In genomic region chr19:3122512-3122870, GRCh38 we compare ENCODE assay signal across 38 cellular contexts. TPM values are rescaled to one million over a fixed set of nuclear protein-coding genes. Genes with fewer than 3 reads are reported as not detected.
"Had no signal": no experiment of that assay in that cellular context is flagged by ENCODE, and none has a peak within 500 bp of the region (broad histone marks: within the 10 kb centered on the region; RNA-seq: fewer than 3 reads in every experiment).

No MANE protein-coding gene starts in this region.

- H3K4me3 Mint-ChIP-seq: activated B cell treated with CpG ODN at 0.5 μM for 24 hours; activated CD4-positive, alpha-beta memory T cell treated with anti-CD3 and anti-CD28 coated beads for 36 hours; activated naive CD4-positive, alpha-beta T cell treated with anti-CD3 and anti-CD28 coated beads for 36 hours; activated T-cell treated with anti-CD3 and anti-CD28 coated beads, Interleukin-2, amount 50 U/mL, for 4 hours; activated T-helper 1 cell treated with anti-CD3 and anti-CD28 coated beads, Interleukin-12 subunit alpha, Interleukin-12 subunit beta, Interleukin-2, Interleukin-4 antibody, amounts not matched to agents 30 ng/mL and 10 ng/mL and 1 ng/mL, durations not matched to agents 14 hours and 24 hours and 36 hours; T-cell; T-helper 17 cell had no signal

- H3K36me3 ChIP-seq: breast epithelium had no signal

- H3K27ac Mint-ChIP-seq: activated B cell treated with CpG ODN at 0.5 μM for 24 hours; activated CD4-positive, alpha-beta memory T cell treated with anti-CD3 and anti-CD28 coated beads for 36 hours; activated naive CD4-positive, alpha-beta T cell treated with anti-CD3 and anti-CD28 coated beads for 36 hours; activated naive CD4-positive, alpha-beta T cell treated with anti-CD3 and anti-CD28 coated beads, Interleukin-2, amount 50 U/mL, for 72 hours; activated T-helper 1 cell treated with anti-CD3 and anti-CD28 coated beads, Interleukin-12 subunit alpha, Interleukin-12 subunit beta, Interleukin-2, Interleukin-4 antibody, amounts not matched to agents 30 ng/mL and 10 ng/mL and 1 ng/mL, durations not matched to agents 14 hours and 24 hours and 36 hours; T-cell had no signal

- H3K9ac ChIP-seq: SK-N-SH had no signal

- H3K27ac ChIP-seq: adrenal gland, body of pancreas, breast epithelium, SJSA1, VCaP had no signal

- DNase-seq: activated B cell treated with CpG ODN at 0.5 μM for 24 hours; activated CD4-positive, alpha-beta memory T cell treated with anti-CD3 and anti-CD28 coated beads for 36 hours; activated CD4-positive, alpha-beta T cell treated with anti-CD3 and anti-CD28 coated beads for 4 hours; activated CD4-positive, alpha-beta T cell treated with anti-CD3 and anti-CD28 coated beads, Interleukin-2, amount 50 U/mL, for 1 hour; activated CD4-positive, CD25-positive, alpha-beta regulatory T cell treated with anti-CD3 and anti-CD28 coated beads, Interleukin-2, amount 50 U/mL, for 72 hours; activated CD8-positive, alpha-beta memory T cell treated with anti-CD3 and anti-CD28 coated beads, Interleukin-2, amount 50 U/mL, for 4 hours; activated gamma-delta T cell treated with Interleukin-2 at 50 U/mL for 16 hours; activated naive CD4-positive, alpha-beta T cell treated with anti-CD3 and anti-CD28 coated beads for 36 hours; activated T-cell treated with anti-CD3 and anti-CD28 coated beads for 4 hours; activated T-cell treated with anti-CD3 and anti-CD28 coated beads, Interleukin-2, amount 50 U/mL, for 4 hours; caudate nucleus; NCI-H1092 treated with DMSO at 0.1 percent for 48 hours; NCI-H1417; NCI-H146; NCI-H187; NCI-H2029 treated with DMSO at 0.1 percent for 48 hours; NCI-H2107; NCI-H2171; NCI-H510A; NCI-H526; NCI-H748 treated with DMSO at 0.1 percent for 48 hours; NK-92 treated with Interleukin-12 subunit alpha and Interleukin-12 subunit beta, amount 100 ng/mL, for 24 hours; PC-3; SHP77 treated with DMSO at 0.1 percent for 48 hours; SK-N-SH; T-cell; T-helper 17 cell; T-helper 9 cell had no signal

- H3K27me3 Mint-ChIP-seq: activated CD4-positive, alpha-beta memory T cell treated with anti-CD3 and anti-CD28 coated beads for 36 hours; T-cell; T-helper 17 cell had no signal

- H3K4me2 ChIP-seq: SK-N-SH had no signal

- H3K9me3 ChIP-seq: adrenal gland, body of pancreas, breast epithelium, SJSA1, SK-N-SH had no signal

- H3K4me3 ChIP-seq: adrenal gland, body of pancreas, breast epithelium, K562, SJSA1 had no signal

- H3K9me3 Mint-ChIP-seq: activated B cell treated with CpG ODN at 0.5 μM for 24 hours; activated CD4-positive, alpha-beta memory T cell treated with anti-CD3 and anti-CD28 coated beads for 36 hours; activated naive CD4-positive, alpha-beta T cell treated with anti-CD3 and anti-CD28 coated beads for 36 hours; activated naive CD4-positive, alpha-beta T cell treated with anti-CD3 and anti-CD28 coated beads, Interleukin-2, amount 50 U/mL, for 72 hours; activated T-cell treated with anti-CD3 and anti-CD28 coated beads, Interleukin-2, amount 50 U/mL, for 4 hours; activated T-helper 1 cell treated with anti-CD3 and anti-CD28 coated beads, Interleukin-12 subunit alpha, Interleukin-12 subunit beta, Interleukin-2, Interleukin-4 antibody, amounts not matched to agents 30 ng/mL and 10 ng/mL and 1 ng/mL, durations not matched to agents 14 hours and 24 hours and 36 hours; T-cell had no signal

- H3K36me3 Mint-ChIP-seq: activated CD4-positive, alpha-beta memory T cell treated with anti-CD3 and anti-CD28 coated beads for 36 hours; activated naive CD4-positive, alpha-beta T cell treated with anti-CD3 and anti-CD28 coated beads, Interleukin-2, amount 50 U/mL, for 72 hours; T-cell had no signal

- H3K4me1 ChIP-seq: body of pancreas, breast epithelium, SJSA1 had no signal

- H3K27me3 ChIP-seq: adrenal gland, body of pancreas, breast epithelium, SJSA1 had no signal

- ATAC-seq: activated naive CD4-positive, alpha-beta T cell treated with anti-CD3 and anti-CD28 coated beads, Interleukin-2, amount 50 U/mL, for 72 hours; activated T-cell treated with anti-CD3 and anti-CD28 coated beads, Interleukin-2, amount 50 U/mL, for 4 hours; body of pancreas; K562; PC-3; T-cell; T-helper 17 cell had no signal

RNA-seq across cellular contexts. Expression of gene GNA15, which starts 13.3 kb away (rescaled TPM):
- total RNA-seq: astrocyte, M059J, PC-3 had no signal

RNA-seq across cellular contexts. Expression of gene S1PR4, which starts 56.1 kb away (rescaled TPM):
- total RNA-seq: astrocyte, M059J, SJSA1 had no signal
- polyA plus RNA-seq: K562, SK-N-SH had no signal
